ENCODE assay signal across 8 cellular contexts in genomic region chr12:51885294-51886020, GRCh38. TPM values are rescaled to one million over a fixed set of nuclear protein-coding genes. Genes with fewer than 3 reads are reported as not detected.
DNase-seq lines count a peak whose midpoint lies in the region; ATAC-seq and TF ChIP-seq lines count a peak whose summit lies in the region.
"Not testable (repeated sequence)": the region's sequence is repeated elsewhere in the genome, so short reads cannot be mapped to it uniquely, and the experiment has no call there.
"Had no signal": no experiment of that assay in that cellular context is flagged by ENCODE, and none has a peak within 500 bp of the region (broad histone marks: within the 10 kb centered on the region; RNA-seq: fewer than 3 reads in every experiment).

No MANE protein-coding gene starts in this region.

- not testable (repeated sequence) for TF ChIP-seq CTCF in CD8-positive, alpha-beta T cell (IDR thresholded peaks at IDR 0.05); nephron progenitor cell (IDR thresholded peaks at IDR 0.05); thoracic aorta (IDR thresholded peaks at IDR 0.05)

- CTCF ChIA-PET in CD8-positive, alpha-beta T cell (lab: Charles Lee), result interaction anchor here (1.1 to 3.5 kb wide), 6 partner anchors 10 to 140 kb away, joined by 3 to 14 read pairs (median 4); no protein-coding TSS in a partner anchor

- not testable (repeated sequence) for H3K4me1 ChIP-seq in CD8-positive, alpha-beta T cell (ENCODE audit: insufficient read depth, low read length); thoracic aorta (ENCODE audit: control insufficient read depth in 1 of 2, low read depth in 2 of 2)

- not testable (repeated sequence) for H3K27me3 Mint-ChIP-seq in CD8-positive, alpha-beta T cell (ENCODE audit: low read depth); T-helper 1 cell treated with Interleukin-12 subunit alpha and Interleukin-12 subunit beta and Interleukin-4 antibody, amounts not matched to agents 30 μg/mL and 1 μg/mL, for 36 hours (ENCODE audit: low read depth); activated naive CD8-positive, alpha-beta T cell treated with anti-CD3 and anti-CD28 coated beads, Interleukin-2, amount 10 ng/mL, durations not matched to agents 7 days and 5 days
- peaks cover 15% of the 10 kb centered on the region for H3K27me3 Mint-ChIP-seq in nephron progenitor cell (ENCODE audit: low read depth, poor library complexity)

- not testable (repeated sequence) for H3K9me3 ChIP-seq in CD8-positive, alpha-beta T cell (ENCODE audit: low read length); thoracic aorta

- ATAC-seq in CD8-positive, alpha-beta T cell; activated naive CD8-positive, alpha-beta T cell treated with anti-CD3 and anti-CD28 coated beads, Interleukin-2, amount 10 ng/mL, durations not matched to agents 7 days and 5 days (ENCODE audit: low read depth); thoracic aorta (ENCODE audit: insufficient number of reproducible peaks, low FRiP score, low read depth): not testable (repeated sequence)

- peak overlapping the region; percentile 91 for H3K27ac Mint-ChIP-seq in CD8-positive, alpha-beta T cell
- peak overlapping the region; percentile 85 for H3K27ac Mint-ChIP-seq in T-helper 1 cell treated with Interleukin-12 subunit alpha and Interleukin-12 subunit beta and Interleukin-4 antibody, amounts not matched to agents 30 μg/mL and 1 μg/mL, for 36 hours
- peak overlapping the region; percentile 90 for H3K27ac Mint-ChIP-seq in activated naive CD8-positive, alpha-beta T cell treated with anti-CD3 and anti-CD28 coated beads, Interleukin-2, amount 10 ng/mL, durations not matched to agents 7 days and 5 days
- peak overlapping the region; percentile 45 for H3K27ac Mint-ChIP-seq in nephron progenitor cell

- H3K36me3 Mint-ChIP-seq in CD8-positive, alpha-beta T cell; T-helper 1 cell treated with Interleukin-12 subunit alpha and Interleukin-12 subunit beta and Interleukin-4 antibody, amounts not matched to agents 30 μg/mL and 1 μg/mL, for 36 hours (ENCODE audit: low read depth); activated naive CD8-positive, alpha-beta T cell treated with anti-CD3 and anti-CD28 coated beads, Interleukin-2, amount 10 ng/mL, durations not matched to agents 7 days and 5 days; nephron progenitor cell (ENCODE audit: low read depth): not testable (repeated sequence)

- H3K36me3 ChIP-seq in CD8-positive, alpha-beta T cell (ENCODE audit: insufficient read depth, low read length); thoracic aorta: not testable (repeated sequence)

- POLR2A ChIA-PET in CD8-positive, alpha-beta T cell (lab: Charles Lee), result interaction anchor here (0.6 to 2.6 kb wide), 6 partner anchors 10 to 185 kb away, joined by 3 to 17 read pairs (median 5); partner anchors contain the start of gene ATG101
- POLR2A ChIA-PET in activated naive CD8-positive, alpha-beta T cell treated with anti-CD3 and anti-CD28 coated beads, Interleukin-2, amount 10 ng/mL, durations not matched to agents 7 days and 5 days (lab: Charles Lee), result interaction anchor here (0.7 to 1.5 kb wide), 6 partner anchors 36 to 165 kb away, joined by 3 to 7 read pairs (median 4); no protein-coding TSS in a partner anchor

- not testable (repeated sequence) for DNase-seq in CD8-positive, alpha-beta T cell; activated naive CD8-positive, alpha-beta T cell treated with anti-CD3 and anti-CD28 coated beads, Interleukin-2, amount 10 ng/mL, durations not matched to agents 7 days and 5 days; nephron progenitor cell; thoracic aorta (ENCODE audit: low spot score)
- peak; percentile 12 for DNase-seq in foreskin melanocyte

- H3K4me3 ChIP-seq in CD8-positive, alpha-beta T cell (ENCODE audit: low read depth, low read length), result not testable (repeated sequence)
- H3K4me3 ChIP-seq in thoracic aorta, result peak overlapping the region; percentile 37

- not testable (repeated sequence) for H3K27me3 ChIP-seq in CD8-positive, alpha-beta T cell (ENCODE audit: insufficient read depth, low read length); thoracic aorta (replicated peaks; ENCODE audit: insufficient read depth)

- H3K4me3 Mint-ChIP-seq in CD8-positive, alpha-beta T cell, result peak overlapping the region; percentile 55
- H3K4me3 Mint-ChIP-seq in T-helper 1 cell treated with Interleukin-12 subunit alpha and Interleukin-12 subunit beta and Interleukin-4 antibody, amounts not matched to agents 30 μg/mL and 1 μg/mL, for 36 hours; nephron progenitor cell: not testable (repeated sequence)
- peak overlapping the region; percentile 53 for H3K4me3 Mint-ChIP-seq in activated naive CD8-positive, alpha-beta T cell treated with anti-CD3 and anti-CD28 coated beads, Interleukin-2, amount 10 ng/mL, durations not matched to agents 7 days and 5 days

- peaks cover 15% of the 10 kb centered on the region for H3K4me1 Mint-ChIP-seq in CD8-positive, alpha-beta T cell (ENCODE audit: low read depth)
- not testable (repeated sequence) for H3K4me1 Mint-ChIP-seq in T-helper 1 cell treated with Interleukin-12 subunit alpha and Interleukin-12 subunit beta and Interleukin-4 antibody, amounts not matched to agents 30 μg/mL and 1 μg/mL, for 36 hours (ENCODE audit: low read depth)
- peaks cover 11% of the 10 kb centered on the region for H3K4me1 Mint-ChIP-seq in activated naive CD8-positive, alpha-beta T cell treated with anti-CD3 and anti-CD28 coated beads, Interleukin-2, amount 10 ng/mL, durations not matched to agents 7 days and 5 days
- peaks cover 25% of the 10 kb centered on the region for H3K4me1 Mint-ChIP-seq in nephron progenitor cell

- H3K9me3 Mint-ChIP-seq in CD8-positive, alpha-beta T cell; T-helper 1 cell treated with Interleukin-12 subunit alpha and Interleukin-12 subunit beta and Interleukin-4 antibody, amounts not matched to agents 30 μg/mL and 1 μg/mL, for 36 hours; activated naive CD8-positive, alpha-beta T cell treated with anti-CD3 and anti-CD28 coated beads, Interleukin-2, amount 10 ng/mL, durations not matched to agents 7 days and 5 days; nephron progenitor cell: not testable (repeated sequence)

- H3K27ac ChIP-seq in CD8-positive, alpha-beta T cell (ENCODE audit: low read depth, low read length), result not testable (repeated sequence)
- peak overlapping the region in 1 of 2 donors; percentile 19 for H3K27ac ChIP-seq in thoracic aorta

- intact Hi-C loops in CD8-positive, alpha-beta T cell (cut with DNase I, micrococcal nuclease), result loop anchor here in 1 of 2 experiments (5.0 kb wide), 2 partner anchors 37 to 63 kb away; no protein-coding TSS in a partner anchor

RNA-seq across cellular contexts. Expression of gene ANKRD33, which starts 2.4 kb away (rescaled TPM):
- not detected for total RNA-seq in CD8-positive, alpha-beta T cell
- not detected for total RNA-seq in activated naive CD8-positive, alpha-beta T cell treated with anti-CD3 and anti-CD28 coated beads, Interleukin-2, amount 10 ng/mL, durations not matched to agents 7 days and 5 days
- not detected for total RNA-seq in thoracic aorta
- total RNA-seq: left colon, Right ventricle myocardium superior had no signal

RNA-seq across cellular contexts. Expression of gene ACVRL1, which starts 21.8 kb away (rescaled TPM):
- total RNA-seq in CD8-positive, alpha-beta T cell, result not detected
- not detected for total RNA-seq in activated naive CD8-positive, alpha-beta T cell treated with anti-CD3 and anti-CD28 coated beads, Interleukin-2, amount 10 ng/mL, durations not matched to agents 7 days and 5 days
- total RNA-seq in thoracic aorta, result 10 to 100 TPM; 81.4 to 90.2 TPM

RNA-seq across cellular contexts. Expression of gene FIGNL2, which starts 36.9 kb away (rescaled TPM):
- 1 to 10 TPM; 1.5 to 1.9 TPM for total RNA-seq in CD8-positive, alpha-beta T cell
- 1 to 10 TPM in 1 of 2 experiments, under 1 TPM in 1; 0.74 to 1.1 TPM for total RNA-seq in activated naive CD8-positive, alpha-beta T cell treated with anti-CD3 and anti-CD28 coated beads, Interleukin-2, amount 10 ng/mL, durations not matched to agents 7 days and 5 days
- under 1 TPM in 1 of 2 donors, not detected in 1; 0.28 TPM for total RNA-seq in thoracic aorta

Comparison
In these comparisons a context has a peak if more than half of its experiments do, and no peak if none do; other contexts are left out.
1. RNA of gene ACVRL1, which starts 21.8 kb away (total RNA-seq): 81.4 to 90.2 TPM in thoracic aorta; not detected in CD8-positive, alpha-beta T cell and not detected in activated naive CD8-positive, alpha-beta T cell treated with anti-CD3 and anti-CD28 coated beads, Interleukin-2, amount 10 ng/mL, durations not matched to agents 7 days and 5 days; every median in the first group is over 10 times any median in the second.
2. Peak in every context shown above with its lines, with median percentiles within 50 percentile points of each other: H3K27ac Mint-ChIP-seq.